Comparison of ENCODE assay signal across 17 cellular contexts in genomic region chr17:977163-977562, GRCh38. TPM values are rescaled to one million over a fixed set of nuclear protein-coding genes. Genes with fewer than 3 reads are reported as not detected.
A peak's percentile ranks its signal among the peaks of the same experiment; 100 is the strongest.
DNase-seq lines count a peak whose midpoint lies in the region; ATAC-seq, FAIRE-seq and TF ChIP-seq lines count a peak whose summit lies in the region.
"Had no signal": no experiment of that assay in that cellular context is flagged by ENCODE, and none has a peak within 500 bp of the region (broad histone marks: within the 10 kb centered on the region; RNA-seq: fewer than 3 reads in every experiment).

No MANE protein-coding gene starts in this region.

- H3K27ac ChIP-seq in HepG2 (ENCODE audit: extremely low read length, insufficient read depth, low read length): no peak overlapping the region
- no peak overlapping the region for H3K27ac ChIP-seq in right lobe of liver
- no peak overlapping the region for H3K27ac ChIP-seq in endothelial cell of umbilical vein (ENCODE audit: insufficient read depth, low read depth, low read length)
- H3K27ac ChIP-seq in muscle layer of duodenum (ENCODE audit: low read length): peak overlapping the region; percentile 65
- H3K27ac ChIP-seq: parathyroid adenoma had no signal

- ATAC-seq in HepG2: no peak
- no peak for ATAC-seq in right lobe of liver
- no peak for ATAC-seq in GM19035 (IDR thresholded peaks at IDR 0.05; ENCODE audit: unreplicated experiment)
- no peak for ATAC-seq in HG03457 (IDR thresholded peaks at IDR 0.05; ENCODE audit: unreplicated experiment)
- ATAC-seq: A549; activated T-cell treated with anti-CD3 and anti-CD28 coated beads, Interleukin-2, amount 50 U/mL, for 72 hours; esophagus mucosa; left lobe of liver had no signal

- H3K9ac ChIP-seq in HepG2 (ENCODE audit: insufficient read depth, low read depth, low read length) (no peak overlapping the region), endothelial cell of umbilical vein (replicated peaks; ENCODE audit: extremely low read depth, insufficient read depth, low read length) (peak overlapping the region; percentile 66)
- H3K9ac ChIP-seq: parathyroid adenoma had no signal

- H3K4me2 ChIP-seq in HepG2 (ENCODE audit: low read depth, low read length) (peak overlapping the region; percentile 86), endothelial cell of umbilical vein (ENCODE audit: insufficient read depth, low read length) (peak overlapping the region; percentile 99)

- H3K4me3 ChIP-seq in HepG2 (replicated peaks in 1 of 3; ENCODE audit: insufficient read depth in 1 of 3, low read depth in 2 of 3, low read length in 3 of 3) (peak overlapping the region in 1 of 3 experiments; percentile 81; a peak in 2 of 6 replicates), right lobe of liver (no peak overlapping the region), endothelial cell of umbilical vein (replicated peaks in 1 of 3; ENCODE audit: insufficient read depth in 1 of 3, low read depth in 1 of 3, low read length in 3 of 3) (peak overlapping the region in 1 of 3 experiments; percentile 93), muscle layer of duodenum (ENCODE audit: low read depth in 1 of 2, low read length in 2 of 2) (peak overlapping the region; percentile 79 to 81)

- WGBS in HepG2 (ENCODE audit: low lambda C conversion rate): 92% methylated on average over 7 of the region's 7 CpGs
- WGBS in right lobe of liver (ENCODE audit: insufficient coverage, low coverage, low lambda C conversion rate, missing lambda C conversion rate): 89% methylated on average over 3 of the region's 7 CpGs

- no peaks in the 10 kb centered on the region for H4K20me1 ChIP-seq in HepG2 (ENCODE audit: insufficient read depth, low read length)
- no peaks in the 10 kb centered on the region for H4K20me1 ChIP-seq in endothelial cell of umbilical vein (replicated peaks; ENCODE audit: control insufficient read depth, extremely low read depth, insufficient read depth, low read length)

- H3K4me1 ChIP-seq in HepG2 (ENCODE audit: insufficient read depth, low read length): peaks cover 47% of the 10 kb centered on the region
- peaks cover 0 to 16% (median 2%) of the 10 kb centered on the region in 4 donors for H3K4me1 ChIP-seq in right lobe of liver
- peaks cover 21% of the 10 kb centered on the region for H3K4me1 ChIP-seq in endothelial cell of umbilical vein (ENCODE audit: control insufficient read depth, extremely low read depth, insufficient read depth, low read length)
- H3K4me1 ChIP-seq in muscle layer of duodenum (ENCODE audit: control insufficient read depth in 1 of 2, insufficient read depth in 2 of 2, low read length in 2 of 2): peaks cover 5 to 25% of the 10 kb centered on the region in 2 donors
- H3K4me1 ChIP-seq: parathyroid adenoma had no signal

- in situ Hi-C loops in HepG2 (cut with HindIII; ENCODE audit: extremely low pct_ligation_motif_present, low pct_unique_long_range_greater_than_20kb): no loop called here

- H3K9me3 ChIP-seq in HepG2 (ENCODE audit: low read length): no peaks in the 10 kb centered on the region
- no peaks in the 10 kb centered on the region for H3K9me3 ChIP-seq in right lobe of liver
- no peaks in the 10 kb centered on the region for H3K9me3 ChIP-seq in endothelial cell of umbilical vein (replicated peaks; ENCODE audit: control insufficient read depth, insufficient read depth, low read length)
- H3K9me3 ChIP-seq in muscle layer of duodenum (ENCODE audit: control insufficient read depth in 1 of 2, low read length in 2 of 2): no peaks in the 10 kb centered on the region
- H3K9me3 ChIP-seq: A549 had no signal

- H3K27me3 ChIP-seq in HepG2 (ENCODE audit: control insufficient read depth in 1 of 2, insufficient read depth in 2 of 2, low read length in 2 of 2) (no peaks in the 10 kb centered on the region), right lobe of liver (no peaks in the 10 kb centered on the region), endothelial cell of umbilical vein (ENCODE audit: control insufficient read depth in 2 of 2, insufficient read depth in 2 of 2, low read length in 2 of 2) (no peaks in the 10 kb centered on the region), muscle layer of duodenum (ENCODE audit: low read depth, low read length) (peaks cover 11% of the 10 kb centered on the region)

- TF ChIP-seq CTCF in HepG2 (CRISPR knock-in tag; IDR thresholded peaks at IDR 0.05) (no peak), right lobe of liver (IDR thresholded peaks at IDR 0.05) (no peak), endothelial cell of umbilical vein (IDR thresholded peaks at IDR 0.05; ENCODE audit: extremely low read depth in 1 of 2, insufficient read depth in 1 of 2, low read depth in 1 of 2, low read length in 2 of 2) (no peak)

- H3K36me3 ChIP-seq in HepG2 (replicated peaks in 1 of 2; ENCODE audit: control insufficient read depth in 1 of 2, insufficient read depth in 2 of 2, low read length in 2 of 2): no peaks in the 10 kb centered on the region
- no peaks in the 10 kb centered on the region for H3K36me3 ChIP-seq in right lobe of liver
- no peaks in the 10 kb centered on the region for H3K36me3 ChIP-seq in endothelial cell of umbilical vein (ENCODE audit: control insufficient read depth in 2 of 2, extremely low read depth in 1 of 2, insufficient read depth in 2 of 2, low read length in 2 of 2)
- no peaks in the 10 kb centered on the region for H3K36me3 ChIP-seq in muscle layer of duodenum (ENCODE audit: control insufficient read depth in 1 of 2, insufficient read depth in 2 of 2, low read length in 2 of 2)

- BruUV-seq in HepG2 (replicated peaks; lab: Mats Ljungman, UMichigan) (no TSS peak), endothelial cell of umbilical vein (replicated peaks; lab: Mats Ljungman, UMichigan) (no TSS peak)

- TF ChIP-seq POLR2A in HepG2 (IDR thresholded peaks at IDR 0.05; ENCODE audit: insufficient read depth in 1 of 2, low read depth in 2 of 2, low read length in 2 of 2) (no peak), right lobe of liver (IDR thresholded peaks at IDR 0.05) (no peak), endothelial cell of umbilical vein (IDR thresholded peaks at IDR 0.05; ENCODE audit: low read depth, low read length) (no peak)

- no peaks in the 10 kb centered on the region for H3K9me1 ChIP-seq in endothelial cell of umbilical vein (replicated peaks; ENCODE audit: control insufficient read depth, extremely low read depth, insufficient read depth, low read length)

- intact Hi-C loops in HepG2 (cut with micrococcal nuclease; ENCODE audit: unreplicated experiment): loop anchor here (5.0 kb wide), 1 partner anchor 40 kb away; no protein-coding TSS in a partner anchor
- intact Hi-C loops in right lobe of liver (cut with DNase I): no loop called here
- intact Hi-C loops in endothelial cell of umbilical vein (cut with micrococcal nuclease): loop anchor here (5.0 kb wide), 2 partner anchors 45 to 75 kb away; no protein-coding TSS in a partner anchor

- H2AFZ ChIP-seq in HepG2 (ENCODE audit: low read length) (no peak overlapping the region), endothelial cell of umbilical vein (ENCODE audit: low read depth, low read length) (no peak overlapping the region)
- H2AFZ ChIP-seq: parathyroid adenoma had no signal

- no peak for TF ChIP-seq RAD21 in HepG2 (CRISPR knock-in tag; IDR thresholded peaks at IDR 0.05)

- FAIRE-seq in HepG2 (lab: Jason Lieb, UNC) (peak; percentile 18), endothelial cell of umbilical vein (lab: Jason Lieb, UNC) (peak; percentile 50)

- H3K79me2 ChIP-seq in HepG2 (ENCODE audit: insufficient read depth, low read length): peaks cover 50% of the 10 kb centered on the region
- H3K79me2 ChIP-seq in endothelial cell of umbilical vein (ENCODE audit: control insufficient read depth, insufficient read depth, low read length): peaks cover 22% of the 10 kb centered on the region
- H3K79me2 ChIP-seq: parathyroid adenoma had no signal

- CTCF ChIA-PET in HepG2 (lab: Yijun Ruan, JAX; ENCODE audit: low intra/inter-chr PET ratio, low total read pairs) (no interaction called here), endothelial cell of umbilical vein (lab: Charles Lee) (interaction anchor here (0.8 to 7.8 kb wide), 4 partner anchors 43 to 180 kb away, joined by 3 to 341 read pairs (median 116); no protein-coding TSS in a partner anchor)

- POLR2A ChIA-PET in HepG2 (lab: Yijun Ruan, JAX): no interaction called here
- POLR2A ChIA-PET in endothelial cell of umbilical vein (lab: Charles Lee): no interaction called here

- dilution Hi-C loops in endothelial cell of umbilical vein (cut with MboI; ENCODE audit: extremely low pct_ligation_motif_present, low sequenced_read_pairs): loop anchor here (25.0 kb wide), 1 partner anchor 190 kb away; the partner anchor contains the start of genes GLOD4 and MRM3

- no peak for TF ChIP-seq EP300 in HepG2 (IDR thresholded peaks at IDR 0.05; ENCODE audit: low read depth in 2 of 2, low read length in 2 of 2)
- TF ChIP-seq EP300 in HepG2 (CRISPR knock-in tag; IDR thresholded peaks at IDR 0.05; ENCODE audit: borderline replicate concordance): no peak

- no peak for DNase-seq in HepG2 (ENCODE audit: low spot score)
- DNase-seq in right lobe of liver: no peak
- peak; percentile 26 for DNase-seq in endothelial cell of umbilical vein (ENCODE audit: low read depth, low spot score)
- no peak for DNase-seq in NCI-H1694 (lab: John Stamatoyannopoulos, UW)
- DNase-seq in NCI-H526 (lab: John Stamatoyannopoulos, UW): no peak
- DNase-seq: activated CD4-positive, CD25-positive, alpha-beta regulatory T cell; activated T-cell treated with anti-CD3 and anti-CD28 coated beads, Interleukin-2, amount 50 U/mL, for 72 hours; NCI-H446; SIG-M5; stimulated activated CD4-positive, alpha-beta T cell treated with anti-CD3 and anti-CD28 coated beads, Interleukin-4, amount 100 ng/mL, for 4 hours had no signal

RNA-seq across cellular contexts. Expression of gene NXN, which starts 2.4 kb away (rescaled TPM):
- total RNA-seq in HepG2 (2016; rRNA removed; fragmentation: Illumina TruSeq; extraction: Trizol) (21.3 and 22.2 TPM in 2 replicates), right lobe of liver (1 to 10 TPM; 2.7 to 9.5 (median 8.0) TPM), endothelial cell of umbilical vein (58.9 and 77.3 TPM in 2 replicates)
- 13.3 and 13.9 TPM in 2 replicates for total RNA-seq in HepG2 (2016; cell fraction: cytosol; rRNA removed; fragmentation: Illumina TruSeq; extraction: Trizol; ENCODE audit: low read depth)
- 16.8 and 27.5 TPM in 2 replicates for total RNA-seq in HepG2 (2016; cell fraction: insoluble cytoplasmic fraction; rRNA removed; fragmentation: Illumina TruSeq; extraction: Trizol)
- 21.1 and 21.3 TPM in 2 replicates for total RNA-seq in HepG2 (2016; cell fraction: membrane; rRNA removed; fragmentation: Illumina TruSeq; extraction: Trizol)
- total RNA-seq in HepG2 (2016; cell fraction: nucleus; rRNA removed; fragmentation: Illumina TruSeq; extraction: Trizol): 15.4 and 15.6 TPM in 2 replicates
- polyA plus RNA-seq in HepG2 (2011; rRNA removed) (22.3 and 24.3 TPM in 2 replicates), endothelial cell of umbilical vein (69.5 and 79.0 TPM in 2 replicates)
- polyA plus RNA-seq in HepG2 (2011; cell fraction: cytosol; rRNA removed): 21.0 and 28.9 TPM in 2 replicates
- 17.8 and 20.8 TPM in 2 replicates for polyA plus RNA-seq in HepG2 (2011; cell fraction: nucleus; rRNA removed)
- 14.8 and 16.8 TPM in 2 replicates for polyA plus RNA-seq in HepG2 (2012)
- polyA plus RNA-seq in HepG2 (2016; cell fraction: cytosol; fragmentation: Illumina TruSeq; extraction: Trizol; ENCODE audit: low read depth): 11.0 and 11.8 TPM in 2 replicates
- 23.0 and 33.6 TPM in 2 replicates for polyA plus RNA-seq in HepG2 (2016; cell fraction: insoluble cytoplasmic fraction; fragmentation: Illumina TruSeq; extraction: Trizol; ENCODE audit: low read depth)
- polyA plus RNA-seq in HepG2 (2016; cell fraction: membrane; fragmentation: Illumina TruSeq; extraction: Trizol; ENCODE audit: low read depth): 21.3 and 21.9 TPM in 2 replicates
- 24.4 and 29.9 TPM in 2 replicates for polyA plus RNA-seq in HepG2 (2016; cell fraction: nucleus; fragmentation: Illumina TruSeq; extraction: Trizol; ENCODE audit: insufficient read depth, low read depth)
- polyA minus RNA-seq in HepG2 (2011; rRNA and poly(A)+ RNA removed; ENCODE audit: low replicate concordance): 9.8 and 67.1 TPM in 2 replicates
- polyA minus RNA-seq in HepG2 (2011; cell fraction: cytosol; rRNA and poly(A)+ RNA removed): 23.8 and 25.1 TPM in 2 replicates
- 16.8 and 18.4 TPM in 2 replicates for polyA minus RNA-seq in HepG2 (2011; cell fraction: nucleus; rRNA and poly(A)+ RNA removed)
- 30.9 and 37.0 TPM in 2 replicates for polyA plus RNA-seq in endothelial cell of umbilical vein (2011; cell fraction: cytosol; rRNA removed)
- 23.1 and 36.3 TPM in 2 replicates for polyA plus RNA-seq in endothelial cell of umbilical vein (2011; cell fraction: nucleus; rRNA removed)
- 19.7 and 40.2 TPM in 2 replicates for polyA plus RNA-seq in endothelial cell of umbilical vein (2012)
- polyA minus RNA-seq in endothelial cell of umbilical vein: 58.4 and 79.1 TPM in 2 replicates
- polyA minus RNA-seq in endothelial cell of umbilical vein (2011; cell fraction: cytosol; rRNA and poly(A)+ RNA removed): 5.2 TPM
- 27.9 and 31.7 TPM in 2 replicates for polyA minus RNA-seq in endothelial cell of umbilical vein (2011; cell fraction: nucleus; rRNA and poly(A)+ RNA removed)

RNA-seq across cellular contexts. Expression of gene TIMM22, which starts 19.8 kb away (rescaled TPM):
- 15.5 and 16.3 TPM in 2 replicates for total RNA-seq in HepG2 (2016; rRNA removed; fragmentation: Illumina TruSeq; extraction: Trizol)
- 4.9 and 5.4 TPM in 2 replicates for total RNA-seq in HepG2 (2016; cell fraction: cytosol; rRNA removed; fragmentation: Illumina TruSeq; extraction: Trizol; ENCODE audit: low read depth)
- total RNA-seq in HepG2 (2016; cell fraction: insoluble cytoplasmic fraction; rRNA removed; fragmentation: Illumina TruSeq; extraction: Trizol): 15.6 and 15.9 TPM in 2 replicates
- 11.2 and 11.4 TPM in 2 replicates for total RNA-seq in HepG2 (2016; cell fraction: membrane; rRNA removed; fragmentation: Illumina TruSeq; extraction: Trizol)
- total RNA-seq in HepG2 (2016; cell fraction: nucleus; rRNA removed; fragmentation: Illumina TruSeq; extraction: Trizol): 10.4 and 11.1 TPM in 2 replicates
- polyA plus RNA-seq in HepG2 (2011; rRNA removed): 5.9 and 6.2 TPM in 2 replicates
- 7.1 and 7.6 TPM in 2 replicates for polyA plus RNA-seq in HepG2 (2011; cell fraction: cytosol; rRNA removed)
- 6.4 and 7.1 TPM in 2 replicates for polyA plus RNA-seq in HepG2 (2011; cell fraction: nucleus; rRNA removed)
- 6.3 and 7.0 TPM in 2 replicates for polyA plus RNA-seq in HepG2 (2012)
- polyA plus RNA-seq in HepG2 (2016; cell fraction: cytosol; fragmentation: Illumina TruSeq; extraction: Trizol; ENCODE audit: low read depth): 4.7 and 4.8 TPM in 2 replicates
- polyA plus RNA-seq in HepG2 (2016; cell fraction: insoluble cytoplasmic fraction; fragmentation: Illumina TruSeq; extraction: Trizol; ENCODE audit: low read depth): 15.5 and 17.0 TPM in 2 replicates
- 8.7 and 9.5 TPM in 2 replicates for polyA plus RNA-seq in HepG2 (2016; cell fraction: membrane; fragmentation: Illumina TruSeq; extraction: Trizol; ENCODE audit: low read depth)
- 13.9 and 14.1 TPM in 2 replicates for polyA plus RNA-seq in HepG2 (2016; cell fraction: nucleus; fragmentation: Illumina TruSeq; extraction: Trizol; ENCODE audit: insufficient read depth, low read depth)
- 13.7 and 22.2 TPM in 2 replicates for polyA minus RNA-seq in HepG2 (2011; rRNA and poly(A)+ RNA removed; ENCODE audit: low replicate concordance)
- polyA minus RNA-seq in HepG2 (2011; cell fraction: cytosol; rRNA and poly(A)+ RNA removed): 4.3 and 4.9 TPM in 2 replicates
- 19.9 and 20.0 TPM in 2 replicates for polyA minus RNA-seq in HepG2 (2011; cell fraction: nucleus; rRNA and poly(A)+ RNA removed)
- total RNA-seq in right lobe of liver: 1 to 10 TPM; 3.9 to 6.5 (median 4.1) TPM
- 19.5 and 19.6 TPM in 2 replicates for total RNA-seq in endothelial cell of umbilical vein
- 18.6 and 19.0 TPM in 2 replicates for polyA plus RNA-seq in endothelial cell of umbilical vein
- 16.5 and 20.5 TPM in 2 replicates for polyA plus RNA-seq in endothelial cell of umbilical vein (2011; cell fraction: cytosol; rRNA removed)
- 9.6 and 10.3 TPM in 2 replicates for polyA plus RNA-seq in endothelial cell of umbilical vein (2011; cell fraction: nucleus; rRNA removed)
- 22.1 and 22.5 TPM in 2 replicates for polyA plus RNA-seq in endothelial cell of umbilical vein (2012)
- polyA minus RNA-seq in endothelial cell of umbilical vein: 18.3 and 18.5 TPM in 2 replicates
- polyA minus RNA-seq in endothelial cell of umbilical vein (2011; cell fraction: cytosol; rRNA and poly(A)+ RNA removed): 8.5 TPM
- 10.9 and 15.9 TPM in 2 replicates for polyA minus RNA-seq in endothelial cell of umbilical vein (2011; cell fraction: nucleus; rRNA and poly(A)+ RNA removed)

Comparison
In these comparisons a context has a peak if more than half of its experiments do, and no peak if none do; other contexts are left out.
1. intact Hi-C loops: an anchor here in HepG2 (5.0 kb wide) and endothelial cell of umbilical vein (5.0 kb wide); none called in right lobe of liver.
2. H3K4me3 ChIP-seq: peak in muscle layer of duodenum (2 of 2); none in right lobe of liver (0 of 3).